ENCODE assay signal across 31 cellular contexts in genomic region chr3:3685721-3686120, GRCh38.
"Had no signal": no experiment of that assay in that cellular context is flagged by ENCODE, and none has a peak within 500 bp of the region (broad histone marks: within the 10 kb centered on the region; RNA-seq: fewer than 3 reads in every experiment).

No MANE protein-coding gene starts in this region.

- H3K9me3 Mint-ChIP-seq: activated CD4-positive, alpha-beta T cell treated with anti-CD3 and anti-CD28 coated beads, Interleukin-2, amount 10 ng/mL, durations not matched to agents 24 days and 14 days; activated T-cell treated with anti-CD3 and anti-CD28 coated beads, Interleukin-2, amount 50 U/mL, for 24 hours; central memory CD8-positive, alpha-beta T cell; dendritic cell treated with granulocyte-macrophage colony-stimulating factor and Interleukin-4, amounts not matched to agents 40 ng/mL and 50 ng/mL, for 4 days; T-helper 1 cell treated with Interleukin-12 subunit alpha and Interleukin-12 subunit beta and Interleukin-4 antibody, amounts not matched to agents 30 μg/mL and 1 μg/mL, for 36 hours; T-helper 2 cell treated with Interferon-gamma antibody and Interleukin-4, amounts not matched to agents 5 μg/mL and 100 μg/mL, for 36 hours had no signal

- DNase-seq: activated CD4-positive, alpha-beta memory T cell treated with anti-CD3 and anti-CD28 coated beads, Interleukin-2, amount 10 ng/mL, durations not matched to agents 7 days and 5 days; activated CD4-positive, alpha-beta T cell treated with anti-CD3 and anti-CD28 coated beads for 36 hours; activated CD4-positive, alpha-beta T cell treated with anti-CD3 and anti-CD28 coated beads, Interleukin-2, amount 10 ng/mL, durations not matched to agents 24 days and 14 days; activated CD4-positive, CD25-positive, alpha-beta regulatory T cell; activated CD4-positive, CD25-positive, alpha-beta regulatory T cell treated with anti-CD3 and anti-CD28 coated beads, Interleukin-2, amount 50 U/mL, for 72 hours; activated CD8-positive, alpha-beta memory T cell treated with anti-CD3 and anti-CD28 coated beads, Interleukin-2, amount 50 U/mL, for 48 hours; activated effector memory CD4-positive, alpha-beta T cell treated with Interleukin-2 at 50 U/mL for 16 hours; activated gamma-delta T cell treated with Interleukin-2 at 50 U/mL for 16 hours; activated naive CD4-positive, alpha-beta T cell treated with anti-CD3 and anti-CD28 coated beads, Interleukin-2, amount 50 U/mL, for 16 hours; activated naive CD4-positive, alpha-beta T cell treated with Interleukin-2 at 50 U/mL for 16 hours; activated T-cell treated with anti-CD3 and anti-CD28 coated beads for 4 hours; activated T-cell treated with anti-CD3 and anti-CD28 coated beads, Interleukin-2, amount 50 U/mL, for 24 hours; activated T-cell treated with anti-CD3 and anti-CD28 coated beads, Interleukin-2, amount 50 U/mL, for 72 hours; amniotic stem cell; anterior cingulate cortex; brain microvascular endothelial cell; dorsolateral prefrontal cortex; effector memory CD4-positive, alpha-beta T cell; erythroblast; esophagus squamous epithelium; foreskin melanocyte; heart right ventricle; T-cell; T1000 had no signal

- H3K36me3 ChIP-seq: brain microvascular endothelial cell, esophagus squamous epithelium, gastroesophageal sphincter, heart right ventricle had no signal

- H3K36me3 Mint-ChIP-seq: activated naive CD8-positive, alpha-beta T cell; T-cell had no signal

- H3K4me3 ChIP-seq: coronary artery, dorsolateral prefrontal cortex, esophagus squamous epithelium, gastroesophageal sphincter, heart right ventricle had no signal

- ATAC-seq: activated CD4-positive, alpha-beta T cell treated with anti-CD3 and anti-CD28 coated beads for 36 hours; activated T-cell treated with anti-CD3 and anti-CD28 coated beads, Interleukin-2, amount 50 U/mL, for 72 hours; gastroesophageal sphincter; heart right ventricle; T-cell had no signal

- H3K27ac ChIP-seq: brain microvascular endothelial cell, coronary artery, dorsolateral prefrontal cortex, esophagus squamous epithelium, gastroesophageal sphincter, heart right ventricle had no signal

- H3K27ac Mint-ChIP-seq: activated CD4-positive, alpha-beta memory T cell treated with anti-CD3 and anti-CD28 coated beads, Interleukin-2, amount 10 ng/mL, durations not matched to agents 7 days and 5 days; activated CD4-positive, alpha-beta T cell treated with anti-CD3 and anti-CD28 coated beads for 36 hours; activated CD4-positive, alpha-beta T cell treated with anti-CD3 and anti-CD28 coated beads, Interleukin-2, amount 10 ng/mL, durations not matched to agents 24 days and 14 days; activated naive CD8-positive, alpha-beta T cell; activated T-cell treated with anti-CD3 and anti-CD28 coated beads, Interleukin-2, amount 50 U/mL, for 24 hours; activated T-cell treated with anti-CD3 and anti-CD28 coated beads, Interleukin-2, amount 50 U/mL, for 72 hours; dendritic cell treated with granulocyte-macrophage colony-stimulating factor and Interleukin-4, amounts not matched to agents 40 ng/mL and 50 ng/mL, for 4 days; T-cell; T-helper 1 cell treated with Interleukin-12 subunit alpha and Interleukin-12 subunit beta and Interleukin-4 antibody, amounts not matched to agents 30 μg/mL and 1 μg/mL, for 36 hours; T-helper 2 cell treated with Interferon-gamma antibody and Interleukin-4, amounts not matched to agents 5 μg/mL and 100 μg/mL, for 36 hours had no signal

- H3K27me3 Mint-ChIP-seq: activated CD4-positive, alpha-beta memory T cell treated with anti-CD3 and anti-CD28 coated beads, Interleukin-2, amount 10 ng/mL, durations not matched to agents 7 days and 5 days; activated CD4-positive, alpha-beta T cell treated with anti-CD3 and anti-CD28 coated beads for 36 hours; activated CD4-positive, alpha-beta T cell treated with anti-CD3 and anti-CD28 coated beads, Interleukin-2, amount 10 ng/mL, durations not matched to agents 24 days and 14 days; activated naive CD8-positive, alpha-beta T cell; activated T-cell treated with anti-CD3 and anti-CD28 coated beads, Interleukin-2, amount 50 U/mL, for 24 hours; central memory CD8-positive, alpha-beta T cell; dendritic cell treated with granulocyte-macrophage colony-stimulating factor and Interleukin-4, amounts not matched to agents 40 ng/mL and 50 ng/mL, for 4 days; T-cell had no signal

- H3K4me1 ChIP-seq: esophagus squamous epithelium, gastroesophageal sphincter, heart right ventricle had no signal

- H3K27me3 ChIP-seq: brain microvascular endothelial cell, dorsolateral prefrontal cortex, esophagus squamous epithelium, gastroesophageal sphincter had no signal

- H3K4me1 Mint-ChIP-seq: activated CD4-positive, alpha-beta memory T cell treated with anti-CD3 and anti-CD28 coated beads, Interleukin-2, amount 10 ng/mL, durations not matched to agents 7 days and 5 days; activated CD4-positive, alpha-beta T cell treated with anti-CD3 and anti-CD28 coated beads for 36 hours; activated CD4-positive, alpha-beta T cell treated with anti-CD3 and anti-CD28 coated beads, Interleukin-2, amount 10 ng/mL, durations not matched to agents 24 days and 14 days; central memory CD8-positive, alpha-beta T cell; T-cell had no signal

- H3K4me3 Mint-ChIP-seq: activated CD4-positive, alpha-beta memory T cell treated with anti-CD3 and anti-CD28 coated beads, Interleukin-2, amount 10 ng/mL, durations not matched to agents 7 days and 5 days; activated CD4-positive, alpha-beta T cell treated with anti-CD3 and anti-CD28 coated beads for 36 hours; activated CD4-positive, alpha-beta T cell treated with anti-CD3 and anti-CD28 coated beads, Interleukin-2, amount 10 ng/mL, durations not matched to agents 24 days and 14 days; activated naive CD8-positive, alpha-beta T cell; activated T-cell treated with anti-CD3 and anti-CD28 coated beads, Interleukin-2, amount 50 U/mL, for 24 hours; activated T-cell treated with anti-CD3 and anti-CD28 coated beads, Interleukin-2, amount 50 U/mL, for 72 hours; central memory CD8-positive, alpha-beta T cell; dendritic cell treated with granulocyte-macrophage colony-stimulating factor and Interleukin-4, amounts not matched to agents 40 ng/mL and 50 ng/mL, for 4 days; T-cell; T-helper 1 cell treated with Interleukin-12 subunit alpha and Interleukin-12 subunit beta and Interleukin-4 antibody, amounts not matched to agents 30 μg/mL and 1 μg/mL, for 36 hours; T-helper 2 cell treated with Interferon-gamma antibody and Interleukin-4, amounts not matched to agents 5 μg/mL and 100 μg/mL, for 36 hours had no signal
